9 cellular contexts compared by ENCODE assay signal in genomic region chr3:86702381-86702958, GRCh38.
DNase-seq lines count a peak whose midpoint lies in the region; ATAC-seq and TF ChIP-seq lines count a peak whose summit lies in the region.
"Had no signal": no experiment of that assay in that cellular context is flagged by ENCODE, and none has a peak within 500 bp of the region (broad histone marks: within the 10 kb centered on the region; RNA-seq: fewer than 3 reads in every experiment).

No MANE protein-coding gene starts in this region.

- peaks cover 0 to 54% (median 18%) of the 10 kb centered on the region in 6 donors for H3K9me3 Mint-ChIP-seq in immature natural killer cell

- H3K27me3 ChIP-seq in hepatocyte: no peaks in the 10 kb centered on the region

- no peak overlapping the region for H3K4me3 Mint-ChIP-seq in immature natural killer cell

- no peaks in the 10 kb centered on the region for H3K9me3 ChIP-seq in SK-N-MC (ENCODE audit: low read depth, low read length)
- H3K9me3 ChIP-seq in hepatocyte (ENCODE audit: low read depth): no peaks in the 10 kb centered on the region

- no peak overlapping the region for H3K4me2 ChIP-seq in hepatocyte

- H3K4me1 Mint-ChIP-seq in immature natural killer cell: no peaks in the 10 kb centered on the region

- no peak overlapping the region for H3K9ac ChIP-seq in SK-N-MC (ENCODE audit: insufficient read length)

- H3K9me2 ChIP-seq in hepatocyte (replicated peaks; ENCODE audit: insufficient read depth): no peaks in the 10 kb centered on the region

- H3K4me1 ChIP-seq in hepatocyte (ENCODE audit: insufficient read depth): no peaks in the 10 kb centered on the region

- H3K4me3 ChIP-seq in SK-N-MC: no peak overlapping the region
- no peak overlapping the region for H3K4me3 ChIP-seq in hepatocyte

- H3K36me3 ChIP-seq in SK-N-MC (ENCODE audit: insufficient read depth, low read length) (no peaks in the 10 kb centered on the region), hepatocyte (replicated peaks; ENCODE audit: insufficient read depth, low read depth) (no peaks in the 10 kb centered on the region)

- no peak overlapping the region for H2AFZ ChIP-seq in hepatocyte

- 28% methylated on average over 1 of the region's 1 CpG for WGBS in hepatocyte (ENCODE audit: low lambda C conversion rate, missing lambda C conversion rate)

- H3K36me3 Mint-ChIP-seq in immature natural killer cell: peaks cover 0 to 4% (median 0%) of the 10 kb centered on the region in 3 donors

- no peak for ATAC-seq in GM18868 (IDR thresholded peaks at IDR 0.05; ENCODE audit: unreplicated experiment)
- ATAC-seq in GM21717 (IDR thresholded peaks at IDR 0.05; ENCODE audit: unreplicated experiment): no peak

- H3K27ac ChIP-seq in SK-N-MC (no peak overlapping the region), hepatocyte (no peak overlapping the region)

- TF ChIP-seq CTCF in hepatocyte (IDR thresholded peaks at IDR 0.05; ENCODE audit: poor library complexity): peak; percentile 65

- H4K20me1 ChIP-seq in hepatocyte (ENCODE audit: insufficient read depth, poor library complexity, severe bottlenecking): no peaks in the 10 kb centered on the region

- no peaks in the 10 kb centered on the region for H3K27me3 Mint-ChIP-seq in immature natural killer cell (ENCODE audit: low read depth in 3 of 3)

- no peak overlapping the region for H3K27ac Mint-ChIP-seq in immature natural killer cell

- no peaks in the 10 kb centered on the region for H3K79me2 ChIP-seq in hepatocyte

- DNase-seq in AML-193 (lab: John Stamatoyannopoulos, UW): peak; percentile 26 to 53
- DNase-seq in HCEC 1CT: peak; percentile 24
- peak; percentile 8 for DNase-seq in SK-N-MC (ENCODE audit: low read depth, low spot score)
- DNase-seq in hepatocyte (ENCODE audit: low spot score): no peak
- no peak for DNase-seq in activated CD4-positive, alpha-beta T cell treated with anti-CD3 and anti-CD28 coated beads, Interleukin-2, amount 50 U/mL, for 1 hour
- no peak for DNase-seq in immature natural killer cell
- DNase-seq: activated CD8-positive, alpha-beta memory T cell treated with anti-CD3 and anti-CD28 coated beads for 24 hours had no signal

Comparison
In these comparisons a context has a peak if more than half of its experiments do, and no peak if none do; other contexts are left out.
1. DNase-seq: peak in AML-193 (2 of 2), HCEC 1CT (single experiment) and SK-N-MC (single experiment); none in hepatocyte (single experiment), activated CD4-positive, alpha-beta T cell treated with anti-CD3 and anti-CD28 coated beads, Interleukin-2, amount 50 U/mL, for 1 hour (single experiment) and immature natural killer cell (0 of 3).